ENCODE assay signal across 18 cellular contexts in genomic region chr6:21132856-21133610, GRCh38.
DNase-seq lines count a peak whose midpoint lies in the region; ATAC-seq and TF ChIP-seq lines count a peak whose summit lies in the region.
"Had no signal": no experiment of that assay in that cellular context is flagged by ENCODE, and none has a peak within 500 bp of the region (broad histone marks: within the 10 kb centered on the region; RNA-seq: fewer than 3 reads in every experiment).

No MANE protein-coding gene starts in this region.

- H2BK120ac ChIP-seq in mesendoderm (ENCODE audit: low read depth, low read length): no peak overlapping the region

- no peak overlapping the region for H3K23ac ChIP-seq in mesendoderm (ENCODE audit: low read length)

- H3K27ac ChIP-seq in brain microvascular endothelial cell (no peak overlapping the region), mesendoderm (ENCODE audit: low read depth, low read length) (no peak overlapping the region)
- H3K27ac ChIP-seq: cardiac muscle cell, parathyroid adenoma, stomach, uterus had no signal

- H3K9ac ChIP-seq in mesendoderm (ENCODE audit: low read length): no peak overlapping the region
- H3K9ac ChIP-seq: parathyroid adenoma had no signal

- ATAC-seq in GM21576 (IDR thresholded peaks at IDR 0.05; ENCODE audit: unreplicated experiment): no peak

- H2AK5ac ChIP-seq in mesendoderm (ENCODE audit: low read length): no peak overlapping the region

- peak overlapping the region; percentile 52 for H3K4ac ChIP-seq in mesendoderm (ENCODE audit: low read depth, low read length)

- H4K8ac ChIP-seq in mesendoderm (ENCODE audit: low read depth, low read length): no peak overlapping the region

- H3K79me1 ChIP-seq in mesendoderm (ENCODE audit: low read length): no peaks in the 10 kb centered on the region

- H3K4me2 ChIP-seq in mesendoderm (ENCODE audit: low read length): no peak overlapping the region

- H4K5ac ChIP-seq in mesendoderm (ENCODE audit: low read length): no peak overlapping the region

- H3K18ac ChIP-seq in mesendoderm (ENCODE audit: low read length): no peak overlapping the region

- H3K56ac ChIP-seq in mesendoderm (ENCODE audit: low read length): no peak overlapping the region

- no peaks in the 10 kb centered on the region for H3K36me3 ChIP-seq in brain microvascular endothelial cell (replicated peaks)
- no peaks in the 10 kb centered on the region for H3K36me3 ChIP-seq in mesendoderm (ENCODE audit: control insufficient read depth, insufficient read depth, low read length)
- H3K36me3 ChIP-seq: cardiac muscle cell, stomach, uterus had no signal

- TF ChIP-seq CTCF in brain microvascular endothelial cell (IDR thresholded peaks at IDR 0.05; ENCODE audit: low read depth, low read length, missing control alignments): no peak

- H3K27me3 ChIP-seq in brain microvascular endothelial cell (replicated peaks) (no peaks in the 10 kb centered on the region), mesendoderm (ENCODE audit: insufficient read depth, low read length, poor library complexity) (no peaks in the 10 kb centered on the region)
- H3K27me3 ChIP-seq: cardiac muscle cell, stomach, uterus had no signal

- DNase-seq in DMS 273 (lab: John Stamatoyannopoulos, UW; ENCODE audit: unreplicated experiment): peak; percentile 69
- peak; percentile 51 for DNase-seq in NCI-H2227 (lab: John Stamatoyannopoulos, UW; ENCODE audit: unreplicated experiment)
- peak; percentile 1 for DNase-seq in brain microvascular endothelial cell
- DNase-seq in mesendoderm: no peak
- no peak for DNase-seq in ACHN
- no peak for DNase-seq in SKM-1 (lab: John Stamatoyannopoulos, UW; ENCODE audit: unreplicated experiment)
- DNase-seq in DMS79 treated with DMSO at 0.1 percent for 48 hours (lab: John Stamatoyannopoulos, UW): no peak
- DNase-seq: activated CD4-positive, alpha-beta T cell treated with anti-CD3 and anti-CD28 coated beads for 4 hours; DMS53; NCI-H1105 treated with DMSO at 0.1 percent for 48 hours; NCI-H774; RPMI8226; stimulated activated CD4-positive, alpha-beta T cell treated with anti-CD3 and anti-CD28 coated beads, Interleukin-12 subunit alpha, Interleukin-12 subunit beta, amount 100 ng/mL, for 4 hours; stomach; uterus had no signal

- no CpG with 5 or more reads among the region's 5 CpGs for WGBS in mesendoderm (ENCODE audit: extremely low coverage, insufficient coverage, low lambda C conversion rate)

- H3K4me3 ChIP-seq in brain microvascular endothelial cell (ENCODE audit: low read depth, low read length) (no peak overlapping the region), mesendoderm (ENCODE audit: low read length) (no peak overlapping the region)
- H3K4me3 ChIP-seq: cardiac muscle cell, stomach, uterus had no signal

- no peak overlapping the region for H2BK15ac ChIP-seq in mesendoderm (replicated peaks; ENCODE audit: low read depth)

- H3K79me2 ChIP-seq in mesendoderm (ENCODE audit: control insufficient read depth, insufficient read depth, low read length): no peaks in the 10 kb centered on the region
- H3K79me2 ChIP-seq: parathyroid adenoma had no signal

- H2BK5ac ChIP-seq in mesendoderm (ENCODE audit: low read length): no peak overlapping the region

- H3K4me1 ChIP-seq in mesendoderm (ENCODE audit: control insufficient read depth, low read depth, low read length): peaks cover 2% of the 10 kb centered on the region
- H3K4me1 ChIP-seq: parathyroid adenoma, uterus had no signal

- in situ Hi-C loops in brain microvascular endothelial cell (cut with HindIII; ENCODE audit: low pct_ligation_motif_present, low sequenced_read_pairs) (no loop called here), ACHN (cut with HindIII; ENCODE audit: low pct_ligation_motif_present, low pct_unique_long_range_greater_than_20kb, low sequenced_read_pairs) (no loop called here)

Comparison
In these comparisons a context has a peak if more than half of its experiments do, and no peak if none do; other contexts are left out.
1. DNase-seq: peak in DMS 273 (single experiment), NCI-H2227 (single experiment) and brain microvascular endothelial cell (single experiment); none in mesendoderm (single experiment), ACHN (single experiment), SKM-1 (single experiment) and DMS79 treated with DMSO at 0.1 percent for 48 hours (single experiment).